Comparison of ENCODE assay signal across 1 cellular context in the genomic region with DNA sequence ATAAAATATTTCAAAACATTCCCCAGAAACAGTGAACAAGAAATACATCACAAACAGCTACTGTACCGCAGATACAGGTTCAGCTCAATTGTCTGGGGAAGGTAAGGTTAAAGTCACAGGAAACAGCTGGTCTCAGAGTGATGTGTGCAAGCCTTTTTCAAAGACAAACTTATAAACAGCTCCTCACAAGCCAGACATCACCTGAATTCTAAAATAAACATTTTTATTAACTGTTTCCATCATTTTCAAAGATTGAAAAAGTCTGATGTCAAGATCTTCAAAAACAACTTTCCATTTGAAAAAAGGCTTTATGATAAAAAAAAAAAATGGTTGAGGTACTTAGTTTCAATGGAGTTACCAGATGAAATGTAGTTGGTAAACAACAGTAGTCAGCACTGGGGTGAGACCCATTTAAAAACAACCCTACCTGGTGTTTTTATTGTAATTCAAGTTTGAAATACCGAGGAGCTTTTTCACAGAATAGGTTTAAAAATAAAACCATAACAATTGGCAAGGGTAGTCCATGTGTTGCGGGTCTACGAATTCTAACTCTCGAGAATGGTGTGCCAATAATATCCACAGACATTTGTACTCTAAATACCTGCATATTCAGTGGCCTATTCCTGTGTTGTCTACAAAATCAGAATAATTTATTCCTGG.
A peak's percentile ranks its signal among the peaks of the same experiment; 100 is the strongest.
TF ChIP-seq lines count a peak whose summit lies in the region.

No MANE protein-coding gene starts in this region.

TF ChIP-seq in K562, 482 proteins besides CTCF, POLR2A, EP300 and RAD21 (continued from another document):
- TF ChIP-seq, protein P1, sequence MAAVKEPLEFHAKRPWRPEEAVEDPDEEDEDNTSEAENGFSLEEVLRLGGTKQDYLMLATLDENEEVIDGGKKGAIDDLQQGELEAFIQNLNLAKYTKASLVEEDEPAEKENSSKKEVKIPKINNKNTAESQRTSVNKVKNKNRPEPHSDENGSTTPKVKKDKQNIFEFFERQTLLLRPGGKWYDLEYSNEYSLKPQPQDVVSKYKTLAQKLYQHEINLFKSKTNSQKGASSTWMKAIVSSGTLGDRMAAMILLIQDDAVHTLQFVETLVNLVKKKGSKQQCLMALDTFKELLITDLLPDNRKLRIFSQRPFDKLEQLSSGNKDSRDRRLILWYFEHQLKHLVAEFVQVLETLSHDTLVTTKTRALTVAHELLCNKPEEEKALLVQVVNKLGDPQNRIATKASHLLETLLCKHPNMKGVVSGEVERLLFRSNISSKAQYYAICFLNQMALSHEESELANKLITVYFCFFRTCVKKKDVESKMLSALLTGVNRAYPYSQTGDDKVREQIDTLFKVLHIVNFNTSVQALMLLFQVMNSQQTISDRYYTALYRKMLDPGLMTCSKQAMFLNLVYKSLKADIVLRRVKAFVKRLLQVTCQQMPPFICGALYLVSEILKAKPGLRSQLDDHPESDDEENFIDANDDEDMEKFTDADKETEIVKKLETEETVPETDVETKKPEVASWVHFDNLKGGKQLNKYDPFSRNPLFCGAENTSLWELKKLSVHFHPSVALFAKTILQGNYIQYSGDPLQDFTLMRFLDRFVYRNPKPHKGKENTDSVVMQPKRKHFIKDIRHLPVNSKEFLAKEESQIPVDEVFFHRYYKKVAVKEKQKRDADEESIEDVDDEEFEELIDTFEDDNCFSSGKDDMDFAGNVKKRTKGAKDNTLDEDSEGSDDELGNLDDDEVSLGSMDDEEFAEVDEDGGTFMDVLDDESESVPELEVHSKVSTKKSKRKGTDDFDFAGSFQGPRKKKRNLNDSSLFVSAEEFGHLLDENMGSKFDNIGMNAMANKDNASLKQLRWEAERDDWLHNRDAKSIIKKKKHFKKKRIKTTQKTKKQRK (IDR thresholded peaks at IDR 0.05; ENCODE audit: borderline replicate concordance, low read depth, low read length): no peak
- TF ChIP-seq DACH1 (IDR thresholded peaks at IDR 0.05; ENCODE audit: partially characterized antibody): peak; percentile 37
